Comparison of ENCODE assay signal across 22 cellular contexts in the genomic region with DNA sequence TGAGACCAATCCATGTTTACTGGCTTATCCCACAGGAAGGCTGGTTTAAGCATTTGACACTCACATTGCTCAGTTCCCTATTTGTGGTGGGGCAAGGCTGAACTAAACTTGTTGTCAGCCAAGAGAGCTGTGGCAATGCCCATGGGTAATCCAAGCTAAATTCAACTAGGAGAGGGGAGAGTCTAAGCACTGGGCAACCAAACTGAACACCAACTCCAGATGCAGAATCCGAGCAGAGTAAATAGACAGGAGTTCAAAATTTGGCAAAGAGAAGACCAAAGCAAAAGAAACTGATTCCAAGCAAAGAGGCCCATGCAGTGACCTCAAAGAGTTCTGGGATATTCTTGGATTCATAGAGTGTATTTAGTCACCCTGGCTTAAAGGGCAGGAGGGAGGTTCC.
"Had no signal": no experiment of that assay in that cellular context is flagged by ENCODE, and none has a peak within 500 bp of the region (broad histone marks: within the 10 kb centered on the region; RNA-seq: fewer than 3 reads in every experiment).

No MANE protein-coding gene starts in this region.

- H3K4me2 ChIP-seq: neural progenitor cell, smooth muscle cell had no signal

- H3K4me3 ChIP-seq: left ventricle myocardium inferior, lower lobe of right lung, neural progenitor cell, pancreas, smooth muscle cell, suprapubic skin, thyroid gland, upper lobe of right lung, vagina had no signal

- FAIRE-seq: endometrium, keratinocyte, pancreas had no signal

- H3K4me1 ChIP-seq: left ventricle myocardium inferior, lower lobe of right lung, neural progenitor cell, pancreas, suprapubic skin, vagina had no signal

- H3K36me3 ChIP-seq: left ventricle myocardium inferior, lower lobe of right lung, neural progenitor cell, pancreas, suprapubic skin, thyroid gland, upper lobe of right lung, vagina had no signal

- H3K9me3 ChIP-seq: left ventricle myocardium inferior, lower lobe of right lung, pancreas, suprapubic skin, thyroid gland, upper lobe of right lung, vagina had no signal

- H2AFZ ChIP-seq: neural progenitor cell had no signal

- H3K27me3 ChIP-seq: neural progenitor cell, pancreas, suprapubic skin, thyroid gland, upper lobe of right lung, vagina had no signal

- DNase-seq: cortex of kidney; effector memory CD4-positive, alpha-beta T cell; foreskin keratinocyte; immature natural killer cell; left cardiac atrium; left ventricle myocardium inferior; lower lobe of right lung; mesenchymal stem cell; midbrain; nucleus accumbens; pancreas; right cardiac atrium; stimulated activated CD4-positive, alpha-beta T cell treated with anti-CD3 and anti-CD28 coated beads, Interleukin-2, amount 100 ng/mL, for 48 hours; stimulated activated naive CD8-positive, alpha-beta T cell treated with anti-CD3 and anti-CD28 coated beads, Interleukin-15, Interleukin-2, amounts not matched to agents 100 U/mL and 50 U/mL, for 24 hours; thyroid gland; upper lobe of right lung had no signal

- H3K27ac ChIP-seq: foreskin keratinocyte, left ventricle myocardium inferior, lower lobe of right lung, neural progenitor cell, pancreas, suprapubic skin, thyroid gland, upper lobe of right lung, vagina had no signal

- H3K9ac ChIP-seq: neural progenitor cell had no signal
